ENCODE assay signal across 2 cellular contexts in genomic region chr1:156390409-156391144, GRCh38.
A peak's percentile ranks its signal among the peaks of the same experiment; 100 is the strongest.
TF ChIP-seq lines count a peak whose summit lies in the region.

No MANE protein-coding gene starts in this region.

TF ChIP-seq in GM23338, 12 proteins besides CTCF, POLR2A, EP300 and RAD21:
- TF ChIP-seq JUNB (IDR thresholded peaks at IDR 0.05; ENCODE audit: unreplicated experiment) = no peak
- no peak for TF ChIP-seq POLR2AphosphoS5 (IDR thresholded peaks at IDR 0.05; ENCODE audit: low read depth)
- TF ChIP-seq STAT1 (IDR thresholded peaks at IDR 0.05; ENCODE audit: unreplicated experiment) = no peak
- TF ChIP-seq REST (IDR thresholded peaks at IDR 0.05; ENCODE audit: unreplicated experiment) = no peak
- no peak for TF ChIP-seq ZNF462 (CRISPR knock-in tag; IDR thresholded peaks at IDR 0.05)

TF ChIP-seq in K562, 482 proteins besides CTCF, POLR2A, EP300 and RAD21:
- TF ChIP-seq EZH2 (IDR thresholded peaks at IDR 0.05; ENCODE audit: borderline replicate concordance, low read depth, low read length) (no peak), HNRNPH1 (optimal IDR thresholded peaks at IDR 0.05; ENCODE audit: low read depth, low read length) (no peak), ZFX (CRISPR knock-in tag; IDR thresholded peaks at IDR 0.05) (peak; percentile 16; the same call in 1 of the 2 replicates), ZNF140 (CRISPR knock-in tag; IDR thresholded peaks at IDR 0.05) (no peak)
